Comparison of ENCODE assay signal across 21 cellular contexts in the genomic region with DNA sequence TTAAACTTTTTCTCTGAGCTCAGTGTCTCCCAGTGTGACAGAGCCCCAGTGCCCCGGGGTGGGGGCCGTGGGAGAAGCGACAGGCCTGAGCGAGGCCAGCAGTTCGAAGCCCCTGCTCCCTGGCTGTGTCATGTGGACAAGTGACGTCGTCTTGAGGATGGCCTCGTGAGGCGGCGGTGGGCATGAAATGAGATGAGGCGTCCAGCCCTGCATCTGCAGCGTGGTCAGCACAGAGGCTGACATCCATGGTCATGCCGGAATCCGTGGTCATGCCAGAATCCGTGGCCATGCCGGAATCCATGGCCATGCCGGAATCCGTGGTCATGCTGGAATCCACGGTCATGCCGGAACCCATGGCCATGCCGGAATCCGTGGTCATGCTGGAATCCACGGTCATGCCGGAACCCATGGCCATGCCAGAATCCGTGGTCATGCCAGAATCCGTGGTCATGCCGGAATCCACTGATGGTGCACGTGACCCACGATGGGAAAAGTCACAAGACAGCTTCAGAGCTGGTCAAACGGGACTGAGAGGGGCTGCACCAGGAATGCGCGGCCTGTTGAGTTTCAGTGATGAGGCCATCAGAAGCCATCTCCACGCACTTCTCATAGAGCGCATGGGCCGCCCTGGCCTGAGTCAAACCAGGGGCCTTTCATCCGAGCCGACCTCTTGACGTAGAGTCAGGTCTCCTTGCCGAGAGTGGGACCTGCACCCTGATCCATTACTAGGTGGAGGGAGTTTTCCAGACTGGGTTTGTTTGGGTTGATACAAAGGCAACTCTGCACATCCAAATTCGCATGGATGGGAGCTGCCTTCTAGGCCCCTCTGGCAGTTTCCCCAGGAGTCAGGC.
DNase-seq lines count a peak whose midpoint lies in the region; ATAC-seq, FAIRE-seq and TF ChIP-seq lines count a peak whose summit lies in the region.
"Had no signal": no experiment of that assay in that cellular context is flagged by ENCODE, and none has a peak within 500 bp of the region (broad histone marks: within the 10 kb centered on the region; RNA-seq: fewer than 3 reads in every experiment).

No MANE protein-coding gene starts in this region.

- no peaks in the 10 kb centered on the region for H3K27me3 Mint-ChIP-seq in activated T-cell treated with anti-CD3 and anti-CD28 coated beads, Interleukin-2, amount 50 U/mL, for 24 hours
- no peaks in the 10 kb centered on the region for H3K27me3 Mint-ChIP-seq in activated T-cell treated with anti-CD3 and anti-CD28 coated beads, Interleukin-2, amount 50 U/mL, for 4 hours (ENCODE audit: low read depth)
- peaks cover 4% of the 10 kb centered on the region for H3K27me3 Mint-ChIP-seq in nephron progenitor cell (ENCODE audit: low read depth, poor library complexity)
- H3K27me3 Mint-ChIP-seq: B cell had no signal

- no peaks in the 10 kb centered on the region for H3K4me1 ChIP-seq in kidney (ENCODE audit: control insufficient read depth in 1 of 2, insufficient read depth in 1 of 2, low read depth in 1 of 2, low read length in 2 of 2)
- H3K4me1 ChIP-seq in stomach = no peaks in the 10 kb centered on the region
- H3K4me1 ChIP-seq: Peyer's patch had no signal

- H3K9me3 Mint-ChIP-seq in activated T-cell treated with anti-CD3 and anti-CD28 coated beads, Interleukin-2, amount 50 U/mL, for 24 hours = no peaks in the 10 kb centered on the region
- H3K9me3 Mint-ChIP-seq in activated T-cell treated with anti-CD3 and anti-CD28 coated beads, Interleukin-2, amount 50 U/mL, for 4 hours = no peaks in the 10 kb centered on the region
- H3K9me3 Mint-ChIP-seq in nephron progenitor cell = peaks cover 16% of the 10 kb centered on the region

- intact Hi-C loops in kidney (cut with DNase I) = no loop called here
- intact Hi-C loops in stomach (cut with DNase I; ENCODE audit: low total_unique reads) = no loop called here

- no peak overlapping the region for H3K4me3 Mint-ChIP-seq in activated T-cell treated with anti-CD3 and anti-CD28 coated beads, Interleukin-2, amount 50 U/mL, for 24 hours
- H3K4me3 Mint-ChIP-seq in activated T-cell treated with anti-CD3 and anti-CD28 coated beads, Interleukin-2, amount 50 U/mL, for 4 hours = no peak overlapping the region
- no peak overlapping the region for H3K4me3 Mint-ChIP-seq in nephron progenitor cell
- H3K4me3 Mint-ChIP-seq: B cell, GM23338 had no signal

- no peak overlapping the region for H3K27ac Mint-ChIP-seq in activated T-cell treated with anti-CD3 and anti-CD28 coated beads, Interleukin-2, amount 50 U/mL, for 24 hours
- H3K27ac Mint-ChIP-seq in nephron progenitor cell = no peak overlapping the region
- H3K27ac Mint-ChIP-seq: B cell, GM23338 had no signal

- H3K27me3 ChIP-seq in stomach = no peaks in the 10 kb centered on the region
- H3K27me3 ChIP-seq: Peyer's patch had no signal

- TF ChIP-seq CTCF in GM20000 (IDR thresholded peaks at IDR 0.05; ENCODE audit: extremely low read depth, missing control alignments) (no peak), kidney (IDR thresholded peaks at IDR 0.05; ENCODE audit: borderline replicate concordance, extremely low read depth, insufficient read depth) (no peak), stomach (IDR thresholded peaks at IDR 0.05) (no peak), nephron progenitor cell (IDR thresholded peaks at IDR 0.05) (no peak)

- no peaks in the 10 kb centered on the region for H3K9me3 ChIP-seq in kidney (ENCODE audit: control insufficient read depth in 1 of 2, low read length in 2 of 2)
- peaks cover 0 to 7% (median 0%) of the 10 kb centered on the region in 4 donors for H3K9me3 ChIP-seq in stomach
- H3K9me3 ChIP-seq: Peyer's patch had no signal

- H3K4me3 ChIP-seq in kidney (ENCODE audit: low read length in 2 of 2) = no peak overlapping the region
- no peak overlapping the region for H3K4me3 ChIP-seq in stomach
- H3K4me3 ChIP-seq: GM23338, Peyer's patch had no signal

- no peak for FAIRE-seq in kidney (lab: Jason Lieb, UNC)
- FAIRE-seq: G401.6, GM18507 had no signal

- H3K4me1 Mint-ChIP-seq in activated T-cell treated with anti-CD3 and anti-CD28 coated beads, Interleukin-2, amount 50 U/mL, for 24 hours (ENCODE audit: low read depth) = no peaks in the 10 kb centered on the region
- H3K4me1 Mint-ChIP-seq in activated T-cell treated with anti-CD3 and anti-CD28 coated beads, Interleukin-2, amount 50 U/mL, for 4 hours (ENCODE audit: low read depth) = no peaks in the 10 kb centered on the region
- H3K4me1 Mint-ChIP-seq in nephron progenitor cell = no peaks in the 10 kb centered on the region
- H3K4me1 Mint-ChIP-seq: B cell, GM23338 had no signal

- WGBS in stomach, 5 donors = 94 to 97% (median 96%) methylated on average over 33 to 40 of the region's 40 CpGs

- DNase-seq in activated T-cell treated with anti-CD3 and anti-CD28 coated beads, Interleukin-2, amount 50 U/mL, for 24 hours = peak; percentile 8
- DNase-seq in activated T-cell treated with anti-CD3 and anti-CD28 coated beads, Interleukin-2, amount 50 U/mL, for 4 hours = no peak
- DNase-seq in GM20000 (ENCODE audit: low spot score) = peak; percentile 2
- peak; percentile 65 for DNase-seq in kidney
- peak; percentile 22 for DNase-seq in stomach
- no peak for DNase-seq in nephron progenitor cell
- no peak for DNase-seq in NCI-H774 (lab: John Stamatoyannopoulos, UW)
- DNase-seq: DMS 273 treated with DMSO at 0.1 percent for 48 hours; DND-41; KBM-7; NCI-H1105 treated with DMSO at 0.1 percent for 48 hours; NCI-H1694; NCI-H2081 treated with DMSO at 0.1 percent for 48 hours; NK-92 treated with Interleukin-12 subunit alpha and Interleukin-12 subunit beta, amount 100 ng/mL, for 24 hours; Peyer's patch had no signal

- TF ChIP-seq EP300 in stomach (IDR thresholded peaks at IDR 0.05) = no peak

- TF ChIP-seq POLR2A in stomach (IDR thresholded peaks at IDR 0.05) = no peak

- ATAC-seq in activated T-cell treated with anti-CD3 and anti-CD28 coated beads, Interleukin-2, amount 50 U/mL, for 4 hours = no peak
- ATAC-seq in HG03108 (IDR thresholded peaks at IDR 0.05; ENCODE audit: unreplicated experiment) = no peak
- ATAC-seq: GM23338, Right ventricle myocardium inferior had no signal

- no peaks in the 10 kb centered on the region for H3K36me3 ChIP-seq in kidney (ENCODE audit: control insufficient read depth in 1 of 2, insufficient read depth in 2 of 2, low read length in 2 of 2)
- H3K36me3 ChIP-seq in stomach = no peaks in the 10 kb centered on the region
- H3K36me3 ChIP-seq: Peyer's patch had no signal

- no peak overlapping the region for H3K27ac ChIP-seq in kidney (ENCODE audit: low read depth in 2 of 2, low read length in 2 of 2)
- no peak overlapping the region for H3K27ac ChIP-seq in stomach
- H3K27ac ChIP-seq: Peyer's patch had no signal

- H3K9ac ChIP-seq in kidney (ENCODE audit: low read length in 2 of 2) = no peak overlapping the region

- H3K36me3 Mint-ChIP-seq in activated T-cell treated with anti-CD3 and anti-CD28 coated beads, Interleukin-2, amount 50 U/mL, for 24 hours (ENCODE audit: low read depth) = no peaks in the 10 kb centered on the region
- no peaks in the 10 kb centered on the region for H3K36me3 Mint-ChIP-seq in activated T-cell treated with anti-CD3 and anti-CD28 coated beads, Interleukin-2, amount 50 U/mL, for 4 hours (ENCODE audit: insufficient read depth)
- no peaks in the 10 kb centered on the region for H3K36me3 Mint-ChIP-seq in nephron progenitor cell (ENCODE audit: low read depth)

Comparison
In these comparisons a context has a peak if more than half of its experiments do, and no peak if none do; other contexts are left out.
1. DNase-seq: peak in activated T-cell treated with anti-CD3 and anti-CD28 coated beads, Interleukin-2, amount 50 U/mL, for 24 hours (single experiment), GM20000 (single experiment), kidney (single experiment) and stomach (single experiment); none in activated T-cell treated with anti-CD3 and anti-CD28 coated beads, Interleukin-2, amount 50 U/mL, for 4 hours (single experiment), nephron progenitor cell (single experiment) and NCI-H774 (single experiment).